Comparison of ENCODE assay signal across 8 cellular contexts in the genomic region with DNA sequence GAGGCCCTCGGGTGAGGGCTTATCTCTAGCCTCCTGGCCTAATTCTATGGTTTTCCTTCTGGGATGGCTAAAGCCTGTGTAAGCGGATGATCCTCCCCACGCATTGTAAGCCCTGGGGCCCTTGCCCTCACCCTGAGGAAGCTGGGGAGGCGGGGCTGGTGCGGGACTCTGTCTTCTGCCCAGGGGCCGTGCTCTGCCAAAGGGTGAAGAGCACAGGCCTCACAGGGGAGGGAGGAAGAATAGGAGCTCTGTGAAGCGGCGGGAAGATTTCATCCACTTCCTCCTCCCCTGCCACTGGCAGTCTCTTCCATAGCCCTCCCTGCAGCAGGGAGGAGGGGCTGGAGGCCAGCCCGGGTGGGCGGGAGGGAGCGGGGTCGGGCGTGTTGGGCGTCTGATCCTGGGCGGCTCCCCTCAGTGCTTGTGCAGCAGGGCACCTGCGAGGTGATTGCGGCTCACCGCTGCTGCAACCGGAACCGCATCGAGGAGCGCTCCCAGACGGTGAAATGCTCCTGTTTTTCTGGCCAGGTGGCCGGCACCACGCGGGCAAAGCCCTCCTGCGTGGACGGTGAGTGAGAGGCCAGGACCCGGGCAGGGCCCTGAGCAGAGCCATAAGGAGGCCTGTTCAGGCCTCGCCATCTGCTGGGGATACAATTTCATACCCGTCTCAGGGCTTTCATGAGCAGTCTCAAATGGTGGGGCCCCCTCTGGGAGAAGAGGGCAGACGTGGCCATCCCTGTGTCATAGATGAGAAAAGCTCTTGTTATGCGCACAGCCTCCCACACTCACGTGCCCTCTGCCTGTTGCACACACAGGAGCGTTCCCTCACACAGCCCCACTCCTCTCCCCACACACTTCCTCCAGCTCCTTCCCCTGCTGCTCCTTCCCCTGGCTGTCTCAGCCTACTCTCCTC. TPM values are rescaled to one million over a fixed set of nuclear protein-coding genes. Genes with fewer than 3 reads are reported as not detected.
DNase-seq lines count a peak whose midpoint lies in the region; ATAC-seq and TF ChIP-seq lines count a peak whose summit lies in the region.

No MANE protein-coding gene starts in this region.

- no peaks in the 10 kb centered on the region for H3K9me3 ChIP-seq in RWPE2 (ENCODE audit: severe bottlenecking)

- TF ChIP-seq CTCF in RWPE2 (IDR thresholded peaks at IDR 0.05; ENCODE audit: poor library complexity, severe bottlenecking) (no peak), foreskin keratinocyte (conservative IDR thresholded peaks at IDR 0.05) (no peak)

- DNase-seq in NCI-H1417 (lab: John Stamatoyannopoulos, UW) = peak in 2 of 3 experiments; percentile 35 to 66
- no peak for DNase-seq in NCI-H1417 treated with DMSO at 0.1 percent for 48 hours (lab: John Stamatoyannopoulos, UW)
- DNase-seq in RWPE2 (ENCODE audit: low spot score) = no peak
- DNase-seq in foreskin keratinocyte = no peak
- DNase-seq in sciatic nerve (ENCODE audit: low spot score) = no peak

- ATAC-seq in RWPE2 (ENCODE audit: low read depth) (peak; percentile 16; the same call in 1 of the 3 replicates), foreskin keratinocyte (peak; percentile 46), sciatic nerve (peak; percentile 81), HG02884 (IDR thresholded peaks at IDR 0.05; ENCODE audit: unreplicated experiment) (no peak), GM19463 (IDR thresholded peaks at IDR 0.05; ENCODE audit: unreplicated experiment) (no peak), GM18520 (IDR thresholded peaks at IDR 0.05; ENCODE audit: unreplicated experiment) (no peak)

- no peaks in the 10 kb centered on the region for H3K36me3 ChIP-seq in RWPE2 (ENCODE audit: low read depth)

- no peak overlapping the region for H3K4me3 ChIP-seq in RWPE2 (ENCODE audit: severe bottlenecking)

- H3K27me3 ChIP-seq in RWPE2 (ENCODE audit: insufficient read depth, poor library complexity, severe bottlenecking) (no peaks in the 10 kb centered on the region), foreskin keratinocyte (no peaks in the 10 kb centered on the region)

- H3K4me1 ChIP-seq in RWPE2 (ENCODE audit: insufficient read depth, poor library complexity, severe bottlenecking) (no peaks in the 10 kb centered on the region), foreskin keratinocyte (no peaks in the 10 kb centered on the region)

- no peak overlapping the region for H3K27ac ChIP-seq in RWPE2 (ENCODE audit: poor library complexity, severe bottlenecking)
- no peak overlapping the region for H3K27ac ChIP-seq in foreskin keratinocyte

- intact Hi-C loops in sciatic nerve (cut with DNase I) = loop anchor here (5.0 to 10.0 kb wide), 2 partner anchors 84 to 322 kb away; no protein-coding TSS in a partner anchor

RNA-seq across cellular contexts. Expression of gene PPM1J, which starts 7.7 kb away (rescaled TPM):
- total RNA-seq in foreskin keratinocyte (6.0 and 6.3 TPM in 2 replicates), sciatic nerve (1.8 TPM)
- 9.2 and 10.1 TPM in 2 replicates for polyA plus RNA-seq in foreskin keratinocyte

RNA-seq across cellular contexts. Expression of gene RHOC, which starts 15.9 kb away (rescaled TPM):
- total RNA-seq in foreskin keratinocyte = 523 and 542 TPM in 2 replicates
- 728 and 811 TPM in 2 replicates for polyA plus RNA-seq in foreskin keratinocyte
- total RNA-seq in sciatic nerve = 241 TPM

RNA-seq across cellular contexts. Expression of gene MOV10, which starts 48.4 kb away (rescaled TPM):
- 68.8 and 74.7 TPM in 2 replicates for total RNA-seq in foreskin keratinocyte
- polyA plus RNA-seq in foreskin keratinocyte = 83.8 and 87.6 TPM in 2 replicates
- total RNA-seq in sciatic nerve = 57.5 TPM

Comparison
In these comparisons a context has a peak if more than half of its experiments do, and no peak if none do; other contexts are left out.
1. DNase-seq: peak in NCI-H1417 (2 of 3); none in NCI-H1417 treated with DMSO at 0.1 percent for 48 hours (single experiment), RWPE2 (single experiment), foreskin keratinocyte (0 of 2) and sciatic nerve (single experiment).
2. ATAC-seq: peak in RWPE2 (single experiment), foreskin keratinocyte (single experiment) and sciatic nerve (single experiment); none in HG02884 (single experiment), GM19463 (single experiment) and GM18520 (single experiment).